In the genomic region with DNA sequence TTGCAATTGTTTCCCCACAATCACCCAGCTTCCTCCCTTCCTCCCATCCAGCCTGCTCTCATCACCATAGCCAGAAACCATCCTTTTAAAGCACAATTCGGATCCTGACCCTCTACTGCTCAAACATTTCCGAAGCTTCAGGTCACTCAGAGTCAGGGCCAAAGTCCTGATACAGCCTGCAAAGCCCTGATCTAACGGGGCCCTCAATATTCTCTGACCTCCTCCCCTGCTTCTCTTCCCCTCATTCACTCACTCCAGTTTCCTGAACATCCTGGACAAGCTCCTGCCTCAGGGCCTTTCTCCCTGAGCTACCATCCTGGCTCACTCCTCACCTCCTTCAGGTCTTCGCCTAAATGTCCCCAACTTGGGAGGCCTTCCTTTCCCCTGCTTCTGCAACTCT, we compare ENCODE assay signal across 16 cellular contexts. TPM values are rescaled to one million over a fixed set of nuclear protein-coding genes. Genes with fewer than 3 reads are reported as not detected.
DNase-seq lines count a peak whose midpoint lies in the region; ATAC-seq and TF ChIP-seq lines count a peak whose summit lies in the region.
"Had no signal": no experiment of that assay in that cellular context is flagged by ENCODE, and none has a peak within 500 bp of the region (broad histone marks: within the 10 kb centered on the region; RNA-seq: fewer than 3 reads in every experiment).

No MANE protein-coding gene starts in this region.

- peak overlapping the region; percentile 91 for H3K27ac Mint-ChIP-seq in activated CD4-positive, alpha-beta T cell treated with anti-CD3 and anti-CD28 coated beads for 36 hours

- POLR2A ChIA-PET in activated CD4-positive, alpha-beta T cell treated with anti-CD3 and anti-CD28 coated beads for 36 hours (lab: Charles Lee): interaction anchor here (1.1 kb wide), 1 partner anchor 28 kb away, joined by 3 read pairs; no protein-coding TSS in a partner anchor

- H3K79me1 ChIP-seq in trophoblast cell (ENCODE audit: low read length): peaks cover 3% of the 10 kb centered on the region

- no peak for DNase-seq in activated CD4-positive, alpha-beta T cell treated with anti-CD3 and anti-CD28 coated beads for 36 hours
- DNase-seq in activated CD4-positive, alpha-beta T cell treated with anti-CD3 and anti-CD28 coated beads, Interleukin-2, amount 50 U/mL, for 48 hours: no peak
- DNase-seq in trophoblast cell (peak; percentile 24 to 51), hippocampal formation (lab: John Stamatoyannopoulos, UW) (no peak), NCI-H2107 (lab: John Stamatoyannopoulos, UW) (no peak)
- DNase-seq: Caco-2; central memory CD4-positive, alpha-beta T cell; immature natural killer cell; NCI-H1092; sigmoid colon; stimulated activated CD4-positive, alpha-beta T cell treated with anti-CD3 and anti-CD28 coated beads, Interleukin-4, amount 100 ng/mL, for 4 hours had no signal

- H4K12ac ChIP-seq in trophoblast cell (ENCODE audit: low read depth, low read length): no peak overlapping the region

- intact Hi-C loops in activated CD4-positive, alpha-beta T cell treated with anti-CD3 and anti-CD28 coated beads for 36 hours (cut with DNase I, micrococcal nuclease): no loop called here

- H3K4me3 Mint-ChIP-seq in activated CD4-positive, alpha-beta T cell treated with anti-CD3 and anti-CD28 coated beads for 36 hours: no peak overlapping the region
- H3K4me3 Mint-ChIP-seq: activated naive CD4-positive, alpha-beta T cell treated with anti-CD3 and anti-CD28 coated beads, Interleukin-2, amount 50 U/mL, for 24 hours had no signal

- H3K4ac ChIP-seq in trophoblast cell (ENCODE audit: low read depth, low read length): no peak overlapping the region

- H2BK120ac ChIP-seq in trophoblast cell (ENCODE audit: insufficient read depth, low read length, poor library complexity): no peak overlapping the region

- CTCF ChIA-PET in activated CD4-positive, alpha-beta T cell treated with anti-CD3 and anti-CD28 coated beads for 36 hours (lab: Charles Lee): interaction anchor here (0.6 to 1.1 kb wide), 4 partner anchors 32 to 716 kb away, joined by 3 read pairs; no protein-coding TSS in a partner anchor

- no peaks in the 10 kb centered on the region for H3K9me3 Mint-ChIP-seq in activated CD4-positive, alpha-beta T cell treated with anti-CD3 and anti-CD28 coated beads for 36 hours (ENCODE audit: low read depth)
- H3K9me3 Mint-ChIP-seq: activated naive CD4-positive, alpha-beta T cell treated with anti-CD3 and anti-CD28 coated beads, Interleukin-2, amount 50 U/mL, for 24 hours; immature natural killer cell had no signal

- no peaks in the 10 kb centered on the region for H3K27me3 ChIP-seq in OCI-LY1 (ENCODE audit: insufficient read depth, low read length)
- H3K27me3 ChIP-seq in layer of hippocampus (ENCODE audit: control insufficient read depth, insufficient read depth, low read length): no peaks in the 10 kb centered on the region
- H3K27me3 ChIP-seq in trophoblast cell (ENCODE audit: insufficient read depth, low read length): no peaks in the 10 kb centered on the region
- H3K27me3 ChIP-seq: gastroesophageal sphincter, sigmoid colon had no signal

- H3K9me3 ChIP-seq in OCI-LY1 (ENCODE audit: low read length): no peaks in the 10 kb centered on the region
- H3K9me3 ChIP-seq in trophoblast cell (ENCODE audit: insufficient read depth, low read depth, low read length): no peaks in the 10 kb centered on the region
- H3K9me3 ChIP-seq: Caco-2, gastroesophageal sphincter, sigmoid colon had no signal

- no peak overlapping the region for H3K14ac ChIP-seq in trophoblast cell (ENCODE audit: low read length)

- no peaks in the 10 kb centered on the region for H3F3A ChIP-seq in OCI-LY1 (ENCODE audit: insufficient read depth, low read length)

- peaks cover 3% of the 10 kb centered on the region; the same call in 1 of the 2 replicates for H3K79me2 ChIP-seq in OCI-LY1 (ENCODE audit: insufficient read depth, low read length)
- H3K79me2 ChIP-seq in trophoblast cell (ENCODE audit: control insufficient read depth, insufficient read depth, low read length, poor library complexity): peaks cover 1% of the 10 kb centered on the region

- no peak overlapping the region for H3K9ac ChIP-seq in OCI-LY1 (ENCODE audit: low read length)
- H3K9ac ChIP-seq in trophoblast cell (ENCODE audit: low read length): no peak overlapping the region

- H3K4me3 ChIP-seq in OCI-LY1 (ENCODE audit: low read depth, low read length, poor library complexity, severe bottlenecking) (no peak overlapping the region), trophoblast cell (ENCODE audit: low read depth, low read length) (no peak overlapping the region)
- H3K4me3 ChIP-seq: gastroesophageal sphincter, sigmoid colon had no signal

- peaks cover 15% of the 10 kb centered on the region for H3K36me3 Mint-ChIP-seq in activated CD4-positive, alpha-beta T cell treated with anti-CD3 and anti-CD28 coated beads for 36 hours (ENCODE audit: low read depth)

- no peak overlapping the region for H3K18ac ChIP-seq in trophoblast cell (ENCODE audit: low read length)

- no peaks in the 10 kb centered on the region for H3K9me2 ChIP-seq in OCI-LY1 (ENCODE audit: low read depth, low read length)

- no peak overlapping the region for H2BK5ac ChIP-seq in trophoblast cell (ENCODE audit: low read depth, low read length, poor library complexity)

- H4K8ac ChIP-seq in trophoblast cell (ENCODE audit: low read depth, low read length): no peak overlapping the region

- peaks cover 76% of the 10 kb centered on the region; the same call in 1 of the 2 replicates for H3K36me3 ChIP-seq in OCI-LY1 (ENCODE audit: insufficient read depth, low read length)
- H3K36me3 ChIP-seq in trophoblast cell (ENCODE audit: control insufficient read depth in 1 of 2, insufficient read depth in 2 of 2, low read length in 2 of 2): no peaks in the 10 kb centered on the region

- H3K4me1 ChIP-seq in OCI-LY1 (ENCODE audit: insufficient read depth, low read length, severe bottlenecking): peaks cover 71% of the 10 kb centered on the region
- H3K4me1 ChIP-seq in trophoblast cell (ENCODE audit: control insufficient read depth in 1 of 2, insufficient read depth in 2 of 2, low read length in 2 of 2): peaks cover 17 to 18% of the 10 kb centered on the region in 2 experiments
- H3K4me1 ChIP-seq: Caco-2 had no signal

- peak overlapping the region; percentile 49 for H3K23ac ChIP-seq in trophoblast cell (ENCODE audit: low read length)

- no CpG with 5 or more reads among the region's 4 CpGs for WGBS in trophoblast cell (ENCODE audit: extremely low coverage, insufficient coverage, insufficient read length)

- H2AK5ac ChIP-seq in trophoblast cell (ENCODE audit: low read length): no peak overlapping the region

- H3K27me3 Mint-ChIP-seq in activated CD4-positive, alpha-beta T cell treated with anti-CD3 and anti-CD28 coated beads for 36 hours: no peaks in the 10 kb centered on the region
- H3K27me3 Mint-ChIP-seq: activated naive CD4-positive, alpha-beta T cell treated with anti-CD3 and anti-CD28 coated beads, Interleukin-2, amount 50 U/mL, for 24 hours had no signal

- H3K27ac ChIP-seq in OCI-LY1 (ENCODE audit: low read depth, low read length, poor library complexity, severe bottlenecking): peak overlapping the region; percentile 65
- peak overlapping the region; percentile 22 for H3K27ac ChIP-seq in layer of hippocampus (ENCODE audit: low read depth, low read length)
- H3K27ac ChIP-seq in trophoblast cell (ENCODE audit: low read depth, low read length): no peak overlapping the region

- no peak for ATAC-seq in activated CD4-positive, alpha-beta T cell treated with anti-CD3 and anti-CD28 coated beads for 36 hours
- ATAC-seq in GM19324 (IDR thresholded peaks at IDR 0.05; ENCODE audit: low FRiP score, unreplicated experiment): no peak

- no peaks in the 10 kb centered on the region for H4K20me1 ChIP-seq in OCI-LY1 (ENCODE audit: insufficient read depth, low read length)

- no peak for TF ChIP-seq CTCF in OCI-LY1 (IDR thresholded peaks at IDR 0.05; ENCODE audit: low read length)

- H3K4me1 Mint-ChIP-seq in activated CD4-positive, alpha-beta T cell treated with anti-CD3 and anti-CD28 coated beads for 36 hours: peaks cover 49% of the 10 kb centered on the region

- H2AFZ ChIP-seq in OCI-LY1 (ENCODE audit: low read length): no peak overlapping the region
- H2AFZ ChIP-seq in trophoblast cell (ENCODE audit: insufficient read depth, low read length, poor library complexity): no peak overlapping the region

- H3K4me2 ChIP-seq in OCI-LY1 (ENCODE audit: low read length) (no peak overlapping the region), trophoblast cell (ENCODE audit: low read length) (no peak overlapping the region)

- H4K91ac ChIP-seq in trophoblast cell (ENCODE audit: low read depth, low read length): peak overlapping the region; percentile 19

- no peak overlapping the region for H2BK12ac ChIP-seq in trophoblast cell (ENCODE audit: low read length)

RNA-seq across cellular contexts. Expression of gene PITPNM2, which starts 46.1 kb away (rescaled TPM):
- total RNA-seq in activated CD4-positive, alpha-beta T cell treated with anti-CD3 and anti-CD28 coated beads for 36 hours: 1 to 10 TPM; 8.3 to 9.5 TPM
- 4.4 and 4.5 TPM in 2 replicates for polyA plus RNA-seq in trophoblast cell (2013)

Comparison
In these comparisons a context has a peak if more than half of its experiments do, and no peak if none do; other contexts are left out.
1. DNase-seq: peak in trophoblast cell (2 of 2); none in activated CD4-positive, alpha-beta T cell treated with anti-CD3 and anti-CD28 coated beads for 36 hours (single experiment), activated CD4-positive, alpha-beta T cell treated with anti-CD3 and anti-CD28 coated beads, Interleukin-2, amount 50 U/mL, for 48 hours (0 of 2), hippocampal formation (0 of 2) and NCI-H2107 (single experiment).